21 cellular contexts compared by ENCODE assay signal in the genomic region with DNA sequence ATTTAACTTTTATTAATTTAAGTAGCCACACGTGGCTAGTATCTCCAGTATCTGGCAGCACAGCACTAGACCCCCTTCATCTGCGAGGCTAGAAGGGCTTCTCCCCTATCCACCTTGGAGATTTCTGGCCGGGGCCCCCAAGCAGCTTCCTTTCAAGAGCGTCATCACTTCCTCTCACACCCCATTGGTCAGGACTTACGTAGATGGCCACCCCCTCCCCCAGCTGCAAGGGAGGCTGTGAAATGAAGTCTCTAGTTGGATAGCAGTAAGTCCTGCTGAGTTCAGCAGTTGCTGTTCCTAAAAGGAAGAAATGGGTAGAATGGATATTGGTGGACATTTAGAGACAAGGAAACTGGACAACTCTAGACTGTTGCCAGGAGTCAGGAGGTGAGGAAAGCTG. TPM values are rescaled to one million over a fixed set of nuclear protein-coding genes. Genes with fewer than 3 reads are reported as not detected.
DNase-seq lines count a peak whose midpoint lies in the region; ATAC-seq and TF ChIP-seq lines count a peak whose summit lies in the region.
"Had no signal": no experiment of that assay in that cellular context is flagged by ENCODE, and none has a peak within 500 bp of the region (broad histone marks: within the 10 kb centered on the region; RNA-seq: fewer than 3 reads in every experiment).

No MANE protein-coding gene starts in this region.

- no peaks in the 10 kb centered on the region for H3K79me2 ChIP-seq in GM23338 (replicated peaks; ENCODE audit: insufficient read depth)
- no peaks in the 10 kb centered on the region for H3K79me2 ChIP-seq in Loucy (ENCODE audit: insufficient read depth, low read length)

- H3K4me2 ChIP-seq in GM23338 (no peak overlapping the region), Loucy (ENCODE audit: low read depth, low read length, poor library complexity, severe bottlenecking) (no peak overlapping the region)
- H3K4me2 ChIP-seq: BLaER1, SK-N-SH had no signal

- H3K9me2 ChIP-seq in GM23338 (ENCODE audit: insufficient read depth) (no peaks in the 10 kb centered on the region), Loucy (replicated peaks; ENCODE audit: low read depth, low read length) (no peaks in the 10 kb centered on the region)
- H3K9me2 ChIP-seq: SK-N-SH had no signal

- TF ChIP-seq POLR2A in testis (IDR thresholded peaks at IDR 0.05) = no peak

- H3K4me3 ChIP-seq in GM23338 = no peak overlapping the region
- no peak overlapping the region for H3K4me3 ChIP-seq in Loucy (ENCODE audit: low read length, poor library complexity, severe bottlenecking)
- H3K4me3 ChIP-seq in testis = no peak overlapping the region
- H3K4me3 ChIP-seq: BLaER1, MG63 had no signal

- no peaks in the 10 kb centered on the region; the same call in 2 of the 3 replicates for H3K9me3 Mint-ChIP-seq in GM23338
- no peaks in the 10 kb centered on the region for H3K9me3 Mint-ChIP-seq in immature natural killer cell
- H3K9me3 Mint-ChIP-seq: CD4-positive, CD25-positive, alpha-beta regulatory T cell had no signal

- H3F3A ChIP-seq in GM23338 (replicated peaks; ENCODE audit: low read depth) = no peaks in the 10 kb centered on the region
- H3F3A ChIP-seq in Loucy (ENCODE audit: low read depth) = no peaks in the 10 kb centered on the region

- H3K36me3 ChIP-seq in GM23338 (ENCODE audit: insufficient read depth) (no peaks in the 10 kb centered on the region), Loucy (ENCODE audit: insufficient read depth, low read length) (no peaks in the 10 kb centered on the region), testis (ENCODE audit: low read depth, missing control alignments) (no peaks in the 10 kb centered on the region)
- H3K36me3 ChIP-seq: BLaER1, MG63 had no signal

- no peak overlapping the region for H3K27ac Mint-ChIP-seq in GM23338
- no peak overlapping the region for H3K27ac Mint-ChIP-seq in immature natural killer cell
- H3K27ac Mint-ChIP-seq: CD4-positive, CD25-positive, alpha-beta regulatory T cell had no signal

- H3K27me3 Mint-ChIP-seq in GM23338 (ENCODE audit: insufficient read depth, low read depth, poor library complexity) (peaks cover 11% of the 10 kb centered on the region), immature natural killer cell (ENCODE audit: low read depth in 3 of 3) (peaks cover 0 to 3% (median 2%) of the 10 kb centered on the region in 3 donors)

- H3K36me3 Mint-ChIP-seq in GM23338 (ENCODE audit: low read depth) = no peaks in the 10 kb centered on the region
- no peaks in the 10 kb centered on the region for H3K36me3 Mint-ChIP-seq in immature natural killer cell
- H3K36me3 Mint-ChIP-seq: CD4-positive, CD25-positive, alpha-beta regulatory T cell had no signal

- no peak overlapping the region for H3K27ac ChIP-seq in GM23338 (ENCODE audit: low read depth)
- H3K27ac ChIP-seq in testis = no peak overlapping the region
- H3K27ac ChIP-seq: BLaER1 had no signal

- H3K4me3 Mint-ChIP-seq in GM23338 (no peak overlapping the region), immature natural killer cell (no peak overlapping the region)
- H3K4me3 Mint-ChIP-seq: CD4-positive, CD25-positive, alpha-beta regulatory T cell had no signal

- ATAC-seq in GM23338 (no peak), HG03097 (IDR thresholded peaks at IDR 0.05; ENCODE audit: low FRiP score, unreplicated experiment) (no peak)
- ATAC-seq: PC-3 had no signal

- H3K27me3 ChIP-seq in GM23338 (ENCODE audit: insufficient read depth) (no peaks in the 10 kb centered on the region), Loucy (ENCODE audit: insufficient read depth, low read length, poor library complexity, severe bottlenecking) (no peaks in the 10 kb centered on the region), testis (no peaks in the 10 kb centered on the region)
- H3K27me3 ChIP-seq: BLaER1, MG63 had no signal

- H3K9me3 ChIP-seq in Loucy (ENCODE audit: insufficient read depth, low read depth, low read length) (no peaks in the 10 kb centered on the region), testis (no peaks in the 10 kb centered on the region)
- H3K9me3 ChIP-seq: BLaER1, MG63, SK-N-SH had no signal

- TF ChIP-seq CTCF in GM23338 (conservative IDR thresholded peaks at IDR 0.05; ENCODE audit: low read depth in 2 of 2) (no peak), Loucy (conservative IDR thresholded peaks at IDR 0.05; ENCODE audit: low read length) (no peak), testis (IDR thresholded peaks at IDR 0.05) (no peak)

- intact Hi-C loops in testis (cut with DNase I; ENCODE audit: low total_unique reads) = no loop called here

- no peaks in the 10 kb centered on the region; the same call in 1 of the 2 replicates for H3K4me1 ChIP-seq in GM23338 (ENCODE audit: insufficient read depth)
- H3K4me1 ChIP-seq in Loucy (ENCODE audit: insufficient read depth, low read length, poor library complexity, severe bottlenecking) = peaks cover 4% of the 10 kb centered on the region
- H3K4me1 ChIP-seq in testis = no peaks in the 10 kb centered on the region
- H3K4me1 ChIP-seq: BLaER1 had no signal

- H3K4me1 Mint-ChIP-seq in GM23338 (peaks cover 5% of the 10 kb centered on the region; the same call in 2 of the 3 replicates), immature natural killer cell (no peaks in the 10 kb centered on the region)
- H3K4me1 Mint-ChIP-seq: CD4-positive, CD25-positive, alpha-beta regulatory T cell had no signal

- H4K20me1 ChIP-seq in GM23338 (replicated peaks; ENCODE audit: insufficient read depth) = no peaks in the 10 kb centered on the region
- no peaks in the 10 kb centered on the region for H4K20me1 ChIP-seq in Loucy (ENCODE audit: insufficient read depth, low read length, poor library complexity, severe bottlenecking)
- H4K20me1 ChIP-seq: BLaER1 had no signal

- 69 to 76% methylated on average over 5 of the region's 5 CpGs for WGBS in testis, 2 donors

- H2AFZ ChIP-seq in GM23338 (0 out of 2 replicates have a peak overlapping the region, but pooled peaks have one; percentile 69), Loucy (ENCODE audit: low read length) (peak overlapping the region; percentile 64; the same call in 1 of the 2 replicates)

- DNase-seq in GM23338 (ENCODE audit: low spot score) (no peak), OCI-M1 (lab: John Stamatoyannopoulos, UW) (peak; percentile 6), testis (peak; percentile 57), immature natural killer cell (no peak), NCI-H2196 (lab: John Stamatoyannopoulos, UW; ENCODE audit: unreplicated experiment) (no peak)
- DNase-seq: CD4-positive, CD25-positive, alpha-beta regulatory T cell; GOT3; HCEC 1CT; MG63; NCI-H1092; NCI-H1417 treated with DMSO at 0.1 percent for 48 hours; NCI-H1694 treated with DMSO at 0.1 percent for 48 hours; NCI-H2081; NCI-H226; NCI-H510A; NCI-H69; PC-3; SK-N-SH had no signal

- no peak overlapping the region for H3K9ac ChIP-seq in Loucy (ENCODE audit: low read depth, low read length, poor library complexity, severe bottlenecking)
- H3K9ac ChIP-seq: BLaER1, SK-N-SH had no signal

TF ChIP-seq in GM23338, 12 proteins besides CTCF, POLR2A, EP300 and RAD21 (continues in another document):
- TF ChIP-seq CREB1 (CRISPR knock-in tag; IDR thresholded peaks at IDR 0.05; ENCODE audit: low read depth) (no peak), NANOG (IDR thresholded peaks at IDR 0.05; ENCODE audit: borderline replicate concordance) (no peak), EZH2phosphoT487 (IDR thresholded peaks at IDR 0.05; ENCODE audit: unreplicated experiment) (no peak), ZNF114 (CRISPR knock-in tag; IDR thresholded peaks at IDR 0.05) (no peak), STAT1 (IDR thresholded peaks at IDR 0.05; ENCODE audit: unreplicated experiment) (no peak)
- TF ChIP-seq, protein P1, sequence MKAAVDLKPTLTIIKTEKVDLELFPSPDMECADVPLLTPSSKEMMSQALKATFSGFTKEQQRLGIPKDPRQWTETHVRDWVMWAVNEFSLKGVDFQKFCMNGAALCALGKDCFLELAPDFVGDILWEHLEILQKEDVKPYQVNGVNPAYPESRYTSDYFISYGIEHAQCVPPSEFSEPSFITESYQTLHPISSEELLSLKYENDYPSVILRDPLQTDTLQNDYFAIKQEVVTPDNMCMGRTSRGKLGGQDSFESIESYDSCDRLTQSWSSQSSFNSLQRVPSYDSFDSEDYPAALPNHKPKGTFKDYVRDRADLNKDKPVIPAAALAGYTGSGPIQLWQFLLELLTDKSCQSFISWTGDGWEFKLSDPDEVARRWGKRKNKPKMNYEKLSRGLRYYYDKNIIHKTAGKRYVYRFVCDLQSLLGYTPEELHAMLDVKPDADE (IDR thresholded peaks at IDR 0.05) = no peak
- TF ChIP-seq, protein P2, sequence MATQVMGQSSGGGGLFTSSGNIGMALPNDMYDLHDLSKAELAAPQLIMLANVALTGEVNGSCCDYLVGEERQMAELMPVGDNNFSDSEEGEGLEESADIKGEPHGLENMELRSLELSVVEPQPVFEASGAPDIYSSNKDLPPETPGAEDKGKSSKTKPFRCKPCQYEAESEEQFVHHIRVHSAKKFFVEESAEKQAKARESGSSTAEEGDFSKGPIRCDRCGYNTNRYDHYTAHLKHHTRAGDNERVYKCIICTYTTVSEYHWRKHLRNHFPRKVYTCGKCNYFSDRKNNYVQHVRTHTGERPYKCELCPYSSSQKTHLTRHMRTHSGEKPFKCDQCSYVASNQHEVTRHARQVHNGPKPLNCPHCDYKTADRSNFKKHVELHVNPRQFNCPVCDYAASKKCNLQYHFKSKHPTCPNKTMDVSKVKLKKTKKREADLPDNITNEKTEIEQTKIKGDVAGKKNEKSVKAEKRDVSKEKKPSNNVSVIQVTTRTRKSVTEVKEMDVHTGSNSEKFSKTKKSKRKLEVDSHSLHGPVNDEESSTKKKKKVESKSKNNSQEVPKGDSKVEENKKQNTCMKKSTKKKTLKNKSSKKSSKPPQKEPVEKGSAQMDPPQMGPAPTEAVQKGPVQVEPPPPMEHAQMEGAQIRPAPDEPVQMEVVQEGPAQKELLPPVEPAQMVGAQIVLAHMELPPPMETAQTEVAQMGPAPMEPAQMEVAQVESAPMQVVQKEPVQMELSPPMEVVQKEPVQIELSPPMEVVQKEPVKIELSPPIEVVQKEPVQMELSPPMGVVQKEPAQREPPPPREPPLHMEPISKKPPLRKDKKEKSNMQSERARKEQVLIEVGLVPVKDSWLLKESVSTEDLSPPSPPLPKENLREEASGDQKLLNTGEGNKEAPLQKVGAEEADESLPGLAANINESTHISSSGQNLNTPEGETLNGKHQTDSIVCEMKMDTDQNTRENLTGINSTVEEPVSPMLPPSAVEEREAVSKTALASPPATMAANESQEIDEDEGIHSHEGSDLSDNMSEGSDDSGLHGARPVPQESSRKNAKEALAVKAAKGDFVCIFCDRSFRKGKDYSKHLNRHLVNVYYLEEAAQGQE (IDR thresholded peaks at IDR 0.05; ENCODE audit: unreplicated experiment) = no peak

RNA-seq across cellular contexts. Expression of a gene that starts 33.8 kb away (rescaled TPM):
- total RNA-seq in GM23338 (2014; rRNA removed; shearing (Covaris generic)) = 39.6 and 40.0 TPM in 2 replicates
- polyA plus RNA-seq in GM23338 (2016; fragmentation: Nextera tagmentation; extraction: Ambion mirVana) (46.7 and 54.1 TPM in 2 replicates), testis (ENCODE audit: insufficient read depth, low read depth, low replicate concordance) (8.1 TPM), immature natural killer cell (10 to 100 TPM; 27.5 to 47.5 (median 42.8) TPM)
- 10 to 100 TPM; 18.8 to 22.8 TPM for total RNA-seq in testis

RNA-seq across cellular contexts. Expression of a gene that starts 59.0 kb away (rescaled TPM):
- total RNA-seq in GM23338 (2014; rRNA removed; shearing (Covaris generic)) = 242 and 282 TPM in 2 replicates
- polyA plus RNA-seq in GM23338 (2016; fragmentation: Nextera tagmentation; extraction: Ambion mirVana) = 294 and 311 TPM in 2 replicates
- 100 to 1,000 TPM; 105 to 111 TPM for total RNA-seq in testis
- polyA plus RNA-seq in testis (ENCODE audit: insufficient read depth, low read depth, low replicate concordance) = 234 TPM
- polyA plus RNA-seq in immature natural killer cell = 100 to 1,000 TPM; 126 to 191 (median 148) TPM

Comparison
In these comparisons a context has a peak if more than half of its experiments do, and no peak if none do; other contexts are left out.
1. DNase-seq: peak in OCI-M1 (single experiment) and testis (single experiment); none in GM23338 (single experiment), immature natural killer cell (0 of 3) and NCI-H2196 (single experiment).